ENCODE assay signal across 12 cellular contexts in genomic region chr6:127907960-127908640, GRCh38. TPM values are rescaled to one million over a fixed set of nuclear protein-coding genes. Genes with fewer than 3 reads are reported as not detected.
DNase-seq lines count a peak whose midpoint lies in the region; ATAC-seq and TF ChIP-seq lines count a peak whose summit lies in the region.
"Had no signal": no experiment of that assay in that cellular context is flagged by ENCODE, and none has a peak within 500 bp of the region (broad histone marks: within the 10 kb centered on the region; RNA-seq: fewer than 3 reads in every experiment).

No MANE protein-coding gene starts in this region.

- no peaks in the 10 kb centered on the region for H3K27me3 Mint-ChIP-seq in central memory CD8-positive, alpha-beta T cell

- no peak overlapping the region for H3K27ac ChIP-seq in upper lobe of right lung
- H3K27ac ChIP-seq: VCaP had no signal

- ATAC-seq in GM18907 (IDR thresholded peaks at IDR 0.05; ENCODE audit: unreplicated experiment) (peak; percentile 91), GM21717 (IDR thresholded peaks at IDR 0.05; ENCODE audit: unreplicated experiment) (peak; percentile 79), HG03442 (IDR thresholded peaks at IDR 0.05; ENCODE audit: unreplicated experiment) (peak; percentile 80), upper lobe of right lung (no peak)
- peak; percentile 69 for ATAC-seq in central memory CD8-positive, alpha-beta T cell (replicated peaks; ENCODE audit: extremely low read depth, poor library complexity, severe bottlenecking)

- H3K4me1 Mint-ChIP-seq in central memory CD8-positive, alpha-beta T cell: peaks cover 52% of the 10 kb centered on the region

- H3K36me3 Mint-ChIP-seq in central memory CD8-positive, alpha-beta T cell (ENCODE audit: insufficient read depth): peaks cover 15% of the 10 kb centered on the region

- H3K27ac Mint-ChIP-seq in central memory CD8-positive, alpha-beta T cell (ENCODE audit: low read depth): peak overlapping the region; percentile 97

- no peaks in the 10 kb centered on the region for H3K4me1 ChIP-seq in upper lobe of right lung

- no peak for TF ChIP-seq CTCF in upper lobe of right lung (IDR thresholded peaks at IDR 0.05)

- no peaks in the 10 kb centered on the region for H3K27me3 ChIP-seq in upper lobe of right lung

- H3K4me3 ChIP-seq in upper lobe of right lung: no peak overlapping the region

- DNase-seq in central memory CD8-positive, alpha-beta T cell (ENCODE audit: low spot score in 2 of 2): no peak
- DNase-seq in NCI-H2227 (lab: John Stamatoyannopoulos, UW; ENCODE audit: unreplicated experiment): no peak
- no peak for DNase-seq in NCI-H345 (lab: John Stamatoyannopoulos, UW)
- DNase-seq in activated gamma-delta T cell treated with Interleukin-2 at 50 U/mL for 16 hours: no peak
- no peak for DNase-seq in upper lobe of right lung
- DNase-seq: cerebellar nuclear complex, NCI-H524 had no signal

- H3K9me3 Mint-ChIP-seq in central memory CD8-positive, alpha-beta T cell: no peaks in the 10 kb centered on the region

- peak overlapping the region; percentile 83 for H3K4me3 Mint-ChIP-seq in central memory CD8-positive, alpha-beta T cell

- H3K36me3 ChIP-seq in upper lobe of right lung: no peaks in the 10 kb centered on the region

- intact Hi-C loops in upper lobe of right lung (cut with DNase I): no loop called here

- H3K9me3 ChIP-seq in upper lobe of right lung: no peaks in the 10 kb centered on the region

RNA-seq across cellular contexts. Expression of gene THEMIS, which starts 7.2 kb away (rescaled TPM):
- total RNA-seq in upper lobe of right lung: 3.0 TPM
- total RNA-seq: G401 had no signal
